In the genomic region with DNA sequence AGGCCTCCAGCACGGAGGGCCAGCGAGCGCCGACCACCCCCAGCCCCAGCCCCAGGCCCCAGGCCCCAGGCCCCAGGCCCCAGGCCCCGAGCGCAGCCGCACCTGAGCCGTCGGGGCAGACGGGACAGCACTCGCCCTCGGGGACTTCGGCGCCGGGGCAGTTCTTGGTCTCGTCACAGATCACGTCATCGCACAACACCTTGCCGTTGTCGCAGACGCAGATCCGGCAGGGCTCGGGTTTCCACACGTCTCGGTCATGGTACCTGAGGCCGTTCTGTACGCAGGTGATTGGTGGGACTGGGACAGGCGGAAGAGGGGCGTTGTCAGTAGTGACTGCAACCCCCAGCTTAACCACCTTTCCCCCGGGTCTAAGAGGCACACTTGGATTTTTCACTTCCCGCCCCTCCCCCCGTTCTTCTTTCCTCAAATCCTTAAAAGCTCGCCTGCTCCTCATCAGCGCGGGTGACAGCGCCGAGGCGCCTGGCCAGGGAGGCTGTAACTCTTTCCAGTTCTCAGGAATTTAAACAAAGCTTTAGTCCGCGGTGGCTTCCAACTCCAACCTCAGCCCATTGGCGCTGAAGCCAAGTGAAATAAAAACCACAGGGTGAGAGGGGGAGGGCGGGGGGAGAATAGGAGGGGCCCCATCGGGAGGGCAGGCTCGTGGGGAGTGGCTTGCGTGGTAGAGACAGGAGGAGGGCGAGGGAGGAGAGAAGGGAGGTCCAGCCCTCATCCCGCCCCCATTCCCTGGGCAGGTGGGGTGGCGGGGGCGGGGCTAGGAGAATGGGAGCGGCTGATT, we compare ENCODE assay signal across 8 cellular contexts. TPM values are rescaled to one million over a fixed set of nuclear protein-coding genes. Genes with fewer than 3 reads are reported as not detected.
DNase-seq lines count a peak whose midpoint lies in the region; ATAC-seq, FAIRE-seq and TF ChIP-seq lines count a peak whose summit lies in the region.

No MANE protein-coding gene starts in this region.

- no peaks in the 10 kb centered on the region for H3K36me3 Mint-ChIP-seq in CD4-positive, alpha-beta T cell (ENCODE audit: low read depth)

- peaks cover 89% of the 10 kb centered on the region for H3K79me2 ChIP-seq in GM23248 (ENCODE audit: insufficient read depth)
- H3K79me2 ChIP-seq in mammary epithelial cell (ENCODE audit: insufficient read depth, low read length), result no peaks in the 10 kb centered on the region
- no peaks in the 10 kb centered on the region for H3K79me2 ChIP-seq in keratinocyte (ENCODE audit: control insufficient read depth, insufficient read depth, low read length)

- DNase-seq in CD4-positive, alpha-beta T cell, result peak; percentile 31 to 79 (median 54)
- DNase-seq in GM23248, result peak; percentile 96
- peak; percentile 17 to 41 for DNase-seq in NCI-H1930 (lab: John Stamatoyannopoulos, UW)
- peak; percentile 96 for DNase-seq in WERI-Rb-1
- peak; percentile 93 for DNase-seq in mammary epithelial cell
- DNase-seq in keratinocyte (ENCODE audit: low read depth, low spot score), result no peak
- DNase-seq in stimulated activated CD4-positive, alpha-beta T cell treated with anti-CD3 and anti-CD28 coated beads, Interleukin-12 subunit alpha, Interleukin-12 subunit beta, amount 100 ng/mL, for 48 hours (ENCODE audit: low read depth in 2 of 3, low spot score in 1 of 3), result peak; percentile 44 to 58 (median 48)
- DNase-seq in D721Med (ENCODE audit: insufficient read length, low spot score), result no peak

- POLR2A ChIA-PET in CD4-positive, alpha-beta T cell (lab: Charles Lee), result interaction anchor here (0.6 kb wide), 1 partner anchor 34 kb away, joined by 3 read pairs; the partner anchor contains the start of gene SGCA

- H3K27me3 ChIP-seq in CD4-positive, alpha-beta T cell (ENCODE audit: control insufficient read depth, insufficient read depth, low read length), result peaks cover 40% of the 10 kb centered on the region
- no peaks in the 10 kb centered on the region for H3K27me3 ChIP-seq in GM23248 (replicated peaks; ENCODE audit: insufficient read depth)
- H3K27me3 ChIP-seq in WERI-Rb-1 (ENCODE audit: insufficient read depth, low read depth, severe bottlenecking), result peaks cover 20% of the 10 kb centered on the region
- no peaks in the 10 kb centered on the region for H3K27me3 ChIP-seq in mammary epithelial cell (ENCODE audit: insufficient read depth, low read length)
- H3K27me3 ChIP-seq in keratinocyte (ENCODE audit: control insufficient read depth, extremely low read depth, insufficient read depth, low read length), result peaks cover 32% of the 10 kb centered on the region

- no peaks in the 10 kb centered on the region for H3K9me2 ChIP-seq in GM23248 (ENCODE audit: insufficient read depth)

- peaks cover 67% of the 10 kb centered on the region for H3F3A ChIP-seq in GM23248 (ENCODE audit: insufficient read depth)

- CTCF ChIA-PET in CD4-positive, alpha-beta T cell (lab: Charles Lee), result interaction anchor here (0.6 to 2.2 kb wide), 26 partner anchors 13 to 697 kb away, joined by 3 to 31 read pairs (median 4); partner anchors contain the start of genes LRRC59 and TMEM92
- CTCF ChIA-PET in mammary epithelial cell (lab: Charles Lee; ENCODE audit: low non-redundant PET), result interaction anchor here (0.6 to 1.2 kb wide), 5 partner anchors 30 to 279 kb away, joined by 3 to 7 read pairs (median 4); partner anchors contain the start of gene TMEM92

- WGBS in GM23248 (ENCODE audit: low coverage in 1 of 2, low lambda C conversion rate in 2 of 2, missing lambda C conversion rate in 2 of 2), 2 experiments, result 0 to 1% methylated on average over 27 to 46 of the region's 50 CpGs
- under 1% methylated on average over 19 of the region's 50 CpGs for WGBS in mammary epithelial cell (ENCODE audit: low coverage, missing lambda C conversion rate)

- peaks cover 27% of the 10 kb centered on the region for H3K4me1 Mint-ChIP-seq in CD4-positive, alpha-beta T cell (ENCODE audit: low read depth)

- H3K4me3 ChIP-seq in GM23248 (peak overlapping the region; percentile 99), WERI-Rb-1 (ENCODE audit: low read depth, low read length) (peak overlapping the region; percentile 43), mammary epithelial cell (replicated peaks in 1 of 3; ENCODE audit: insufficient read depth in 1 of 3, low read depth in 2 of 3, low read length in 3 of 3) (peak overlapping the region; percentile 49 to 62 (median 61)), keratinocyte (ENCODE audit: control insufficient read depth in 2 of 3, extremely low read depth in 1 of 3, insufficient read depth in 2 of 3, low read depth in 1 of 3, low read length in 3 of 3) (peak overlapping the region; percentile 38 to 79 (median 79))

- peak overlapping the region; percentile 85 for H3K27ac Mint-ChIP-seq in CD4-positive, alpha-beta T cell

- dilution Hi-C loops in mammary epithelial cell (cut with HindIII; ENCODE audit: low sequenced_read_pairs) (loop anchor here (5.0 kb wide), 2 partner anchors 67 to 92 kb away; no protein-coding TSS in a partner anchor), keratinocyte (cut with MboI; ENCODE audit: extremely low pct_ligation_motif_present, low sequenced_read_pairs) (no loop called here)

- in situ Hi-C loops in GM23248 (cut with MboI) (no loop called here), mammary epithelial cell (cut with MboI; ENCODE audit: low sequenced_read_pairs in 2 of 2) (loop anchor here in 1 of 2 donors (5.0 to 25.0 kb wide), 2 partner anchors 92 to 287 kb away; partner anchors contain the start of gene RSAD1)

- H2AFZ ChIP-seq in GM23248, result no peak overlapping the region
- peak overlapping the region; percentile 87 for H2AFZ ChIP-seq in mammary epithelial cell (ENCODE audit: low read depth, low read length)
- H2AFZ ChIP-seq in keratinocyte (ENCODE audit: control insufficient read depth, low read length), result peak overlapping the region; percentile 80

- peaks cover 60% of the 10 kb centered on the region for H3K27me3 Mint-ChIP-seq in CD4-positive, alpha-beta T cell

- H3K4me3 Mint-ChIP-seq in CD4-positive, alpha-beta T cell, result peak overlapping the region; percentile 80

- H3K9me1 ChIP-seq in keratinocyte (ENCODE audit: control insufficient read depth, extremely low read depth, insufficient read depth, low read length), result no peaks in the 10 kb centered on the region

- H3K36me3 ChIP-seq in GM23248 (ENCODE audit: low read depth), result peaks cover 52% of the 10 kb centered on the region
- no peaks in the 10 kb centered on the region; the same call in none of the 2 replicates for H3K36me3 ChIP-seq in WERI-Rb-1
- H3K36me3 ChIP-seq in mammary epithelial cell (ENCODE audit: insufficient read depth, low read length), result no peaks in the 10 kb centered on the region
- no peaks in the 10 kb centered on the region for H3K36me3 ChIP-seq in keratinocyte (ENCODE audit: control insufficient read depth in 2 of 2, extremely low read depth in 1 of 2, insufficient read depth in 2 of 2, low read length in 2 of 2)

- H3K4me2 ChIP-seq in GM23248 (ENCODE audit: unreplicated experiment) (peak overlapping the region; percentile 94), mammary epithelial cell (ENCODE audit: insufficient read depth, low read depth, low read length) (peak overlapping the region; percentile 79), keratinocyte (ENCODE audit: control insufficient read depth, extremely low read depth, insufficient read depth, low read depth, low read length) (peak overlapping the region; percentile 94)

- no peaks in the 10 kb centered on the region for H3K9me3 Mint-ChIP-seq in CD4-positive, alpha-beta T cell

- peak; percentile 79 for ATAC-seq in CD4-positive, alpha-beta T cell (ENCODE audit: poor library complexity)

- FAIRE-seq in keratinocyte (lab: Jason Lieb, UNC) (peak; percentile 68), D721Med (lab: Jason Lieb, UNC) (no peak)

- intact Hi-C loops in CD4-positive, alpha-beta T cell (cut with DNase I, micrococcal nuclease), result loop anchor here (1.0 kb wide), 3 partner anchors 70 to 97 kb away; no protein-coding TSS in a partner anchor
- intact Hi-C loops in mammary epithelial cell (cut with micrococcal nuclease), result loop anchor here (1.0 to 10.0 kb wide), 7 partner anchors 59 to 335 kb away; partner anchors contain the start of gene EPN3

- H3K9me3 ChIP-seq in CD4-positive, alpha-beta T cell (ENCODE audit: control insufficient read depth, low read length), result no peaks in the 10 kb centered on the region
- H3K9me3 ChIP-seq in GM23248 (ENCODE audit: low read depth), result no peaks in the 10 kb centered on the region
- no peaks in the 10 kb centered on the region for H3K9me3 ChIP-seq in WERI-Rb-1 (ENCODE audit: severe bottlenecking)
- H3K9me3 ChIP-seq in mammary epithelial cell (replicated peaks; ENCODE audit: insufficient read depth, low read length), result no peaks in the 10 kb centered on the region
- no peaks in the 10 kb centered on the region for H3K9me3 ChIP-seq in keratinocyte (ENCODE audit: control insufficient read depth, low read depth, low read length)

- TF ChIP-seq CTCF in CD4-positive, alpha-beta T cell (IDR thresholded peaks at IDR 0.05), result no peak
- TF ChIP-seq CTCF in WERI-Rb-1 (IDR thresholded peaks at IDR 0.05; ENCODE audit: low read depth, low read length), result no peak
- TF ChIP-seq CTCF in mammary epithelial cell (conservative IDR thresholded peaks at IDR 0.05 in 1 of 2, IDR thresholded peaks at IDR 0.05 in 1 of 2; ENCODE audit: extremely low read depth in 1 of 2, insufficient read depth in 1 of 2, low read depth in 1 of 2, low read length in 2 of 2), result no peak
- no peak for TF ChIP-seq CTCF in keratinocyte (optimal IDR thresholded peaks at IDR 0.05 in 1 of 3, IDR thresholded peaks at IDR 0.05 in 1 of 3, conservative IDR thresholded peaks at IDR 0.05 in 1 of 3; ENCODE audit: extremely low read depth in 1 of 3, insufficient read depth in 2 of 3, low read length in 3 of 3)
- no peak for TF ChIP-seq CTCF in D721Med (IDR thresholded peaks at IDR 0.05; ENCODE audit: insufficient read depth, missing control alignments)

- no TSS peak for BruUV-seq in mammary epithelial cell (replicated peaks; lab: Mats Ljungman, UMichigan)

- no peak overlapping the region for H3K27ac ChIP-seq in CD4-positive, alpha-beta T cell (ENCODE audit: low read depth, low read length)
- peak overlapping the region; percentile 100 for H3K27ac ChIP-seq in GM23248
- peak overlapping the region; percentile 51; the same call in 1 of the 2 replicates for H3K27ac ChIP-seq in WERI-Rb-1
- peak overlapping the region; percentile 85 for H3K27ac ChIP-seq in mammary epithelial cell (ENCODE audit: insufficient read depth, low read depth, low read length)
- H3K27ac ChIP-seq in keratinocyte (ENCODE audit: control insufficient read depth, insufficient read depth, low read length), result peak overlapping the region; percentile 78

- H3K9ac ChIP-seq in GM23248, result peak overlapping the region; percentile 100
- peak overlapping the region; percentile 69 for H3K9ac ChIP-seq in mammary epithelial cell (ENCODE audit: insufficient read depth, low read length)
- peak overlapping the region; percentile 77 for H3K9ac ChIP-seq in keratinocyte (ENCODE audit: control insufficient read depth, extremely low read depth, insufficient read depth, low read length)

- peaks cover 61% of the 10 kb centered on the region for H3K4me1 ChIP-seq in GM23248 (ENCODE audit: insufficient read depth)
- peaks cover 20% of the 10 kb centered on the region for H3K4me1 ChIP-seq in mammary epithelial cell (ENCODE audit: insufficient read depth, low read length)
- peaks cover 12% of the 10 kb centered on the region for H3K4me1 ChIP-seq in keratinocyte (ENCODE audit: control insufficient read depth, extremely low read depth, insufficient read depth, low read length)

- H4K20me1 ChIP-seq in GM23248 (ENCODE audit: insufficient read depth), result no peaks in the 10 kb centered on the region
- H4K20me1 ChIP-seq in mammary epithelial cell (ENCODE audit: insufficient read depth, low read length), result no peaks in the 10 kb centered on the region
- no peaks in the 10 kb centered on the region for H4K20me1 ChIP-seq in keratinocyte (ENCODE audit: control insufficient read depth, extremely low read depth, insufficient read depth, low read length)

RNA-seq across cellular contexts. Expression of gene COL1A1, which starts 1.6 kb away (rescaled TPM):
- 10 to 100 TPM in 1 of 2 experiments, 1 to 10 TPM in 1; 10.0 to 11.4 TPM for total RNA-seq in CD4-positive, alpha-beta T cell
- total RNA-seq in GM23248 (2014; rRNA removed; shearing (Covaris generic)), result 6,472 and 7,860 TPM in 2 replicates
- polyA plus RNA-seq in GM23248 (2016; fragmentation: Nextera tagmentation; extraction: Ambion mirVana) (15,283 and 15,653 TPM in 2 replicates), mammary epithelial cell (1.8 TPM), keratinocyte (0.55 to 2.3 TPM (median 1.4 TPM) in 3 replicates)
- total RNA-seq in mammary epithelial cell, result 10 to 100 TPM in 1 of 2 donors, 1 to 10 TPM in 1; 9.2 to 14.2 TPM
- polyA minus RNA-seq in mammary epithelial cell (11.4 TPM), keratinocyte (2.0 to 28.2 TPM (median 4.1 TPM) in 3 replicates)
- 8.2 TPM for polyA plus RNA-seq in keratinocyte (2011; ENCODE audit: low read depth)
- polyA plus RNA-seq in keratinocyte (2011; cell fraction: cytosol; rRNA removed), result 0.72 and 2.0 TPM in 2 replicates
- 13.9 and 21.5 TPM in 2 replicates for polyA plus RNA-seq in keratinocyte (2011; cell fraction: nucleus; rRNA removed)
- 3.5 and 14.3 TPM in 2 replicates for polyA plus RNA-seq in keratinocyte (2012; ENCODE audit: low replicate concordance)
- 6.5 TPM for polyA minus RNA-seq in keratinocyte (2011; cell fraction: cytosol; rRNA and poly(A)+ RNA removed)
- polyA minus RNA-seq in keratinocyte (2011; cell fraction: nucleus; rRNA and poly(A)+ RNA removed), result 9.9 and 10.6 TPM in 2 replicates

RNA-seq across cellular contexts. Expression of gene SGCA, which starts 34.0 kb away (rescaled TPM):
- not detected for total RNA-seq in CD4-positive, alpha-beta T cell
- total RNA-seq in GM23248 (2014; rRNA removed; shearing (Covaris generic)), result 1.6 TPM in 1 of 2 replicates, not detected in the other
- polyA plus RNA-seq in GM23248 (2016; fragmentation: Nextera tagmentation; extraction: Ambion mirVana), result 1.4 and 1.8 TPM in 2 replicates
- not detected for total RNA-seq in mammary epithelial cell
- polyA plus RNA-seq in mammary epithelial cell, result not detected
- polyA minus RNA-seq in mammary epithelial cell, result not detected
- not detected in 3 replicates for polyA plus RNA-seq in keratinocyte
- not detected for polyA plus RNA-seq in keratinocyte (2011; ENCODE audit: low read depth)
- not detected in 2 replicates for polyA plus RNA-seq in keratinocyte (2011; cell fraction: cytosol; rRNA removed)
- not detected in 2 replicates for polyA plus RNA-seq in keratinocyte (2011; cell fraction: nucleus; rRNA removed)
- not detected in 2 replicates for polyA plus RNA-seq in keratinocyte (2012; ENCODE audit: low replicate concordance)
- polyA minus RNA-seq in keratinocyte, result not detected in 3 replicates
- not detected for polyA minus RNA-seq in keratinocyte (2011; cell fraction: cytosol; rRNA and poly(A)+ RNA removed)
- polyA minus RNA-seq in keratinocyte (2011; cell fraction: nucleus; rRNA and poly(A)+ RNA removed), result not detected in 2 replicates

RNA-seq across cellular contexts. Expression of gene PPP1R9B, which starts 49.4 kb away (rescaled TPM):
- 10 to 100 TPM; 53.4 to 55.7 TPM for total RNA-seq in CD4-positive, alpha-beta T cell
- total RNA-seq in GM23248 (2014; rRNA removed; shearing (Covaris generic)), result 62.0 and 69.4 TPM in 2 replicates
- 2.3 and 3.2 TPM in 2 replicates for polyA plus RNA-seq in GM23248 (2016; fragmentation: Nextera tagmentation; extraction: Ambion mirVana)
- total RNA-seq in mammary epithelial cell, result 10 to 100 TPM; 19.5 to 46.7 TPM
- polyA plus RNA-seq in mammary epithelial cell, result 13.7 TPM
- polyA minus RNA-seq in mammary epithelial cell, result 19.9 TPM
- polyA plus RNA-seq in keratinocyte, result 15.2 to 18.2 TPM (median 16.1 TPM) in 3 replicates
- 22.8 TPM for polyA plus RNA-seq in keratinocyte (2011; ENCODE audit: low read depth)
- 8.3 and 13.7 TPM in 2 replicates for polyA plus RNA-seq in keratinocyte (2011; cell fraction: cytosol; rRNA removed)
- 28.4 and 30.6 TPM in 2 replicates for polyA plus RNA-seq in keratinocyte (2011; cell fraction: nucleus; rRNA removed)
- polyA plus RNA-seq in keratinocyte (2012; ENCODE audit: low replicate concordance), result 14.4 and 28.8 TPM in 2 replicates
- polyA minus RNA-seq in keratinocyte, result 16.8 to 19.3 TPM (median 18.8 TPM) in 3 replicates
- polyA minus RNA-seq in keratinocyte (2011; cell fraction: cytosol; rRNA and poly(A)+ RNA removed), result 31.7 TPM
- polyA minus RNA-seq in keratinocyte (2011; cell fraction: nucleus; rRNA and poly(A)+ RNA removed), result 12.8 and 15.4 TPM in 2 replicates

Comparison
In these comparisons a context has a peak if more than half of its experiments do, and no peak if none do; other contexts are left out.
1. DNase-seq: peak in CD4-positive, alpha-beta T cell (10 of 10), GM23248 (single experiment), NCI-H1930 (2 of 2), WERI-Rb-1 (single experiment), mammary epithelial cell (single experiment) and stimulated activated CD4-positive, alpha-beta T cell treated with anti-CD3 and anti-CD28 coated beads, Interleukin-12 subunit alpha, Interleukin-12 subunit beta, amount 100 ng/mL, for 48 hours (3 of 3); none in keratinocyte (single experiment) and D721Med (single experiment).
2. H3K4me3 ChIP-seq: peak in every context shown above with its lines; median percentile 99 in GM23248; 79 in keratinocyte; 61 in mammary epithelial cell; 43 in WERI-Rb-1.
3. RNA of gene COL1A1, which starts 1.6 kb away (total RNA-seq): 6,472 to 7,860 TPM in GM23248; 9.2 to 14.2 TPM in mammary epithelial cell and 10.0 to 11.4 TPM in CD4-positive, alpha-beta T cell; every median in the first group is over 100 times any median in the second.
4. Peak in every context shown above with its lines, with median percentiles within 50 percentile points of each other: H3K4me2 ChIP-seq and H3K9ac ChIP-seq.